In the genomic region with DNA sequence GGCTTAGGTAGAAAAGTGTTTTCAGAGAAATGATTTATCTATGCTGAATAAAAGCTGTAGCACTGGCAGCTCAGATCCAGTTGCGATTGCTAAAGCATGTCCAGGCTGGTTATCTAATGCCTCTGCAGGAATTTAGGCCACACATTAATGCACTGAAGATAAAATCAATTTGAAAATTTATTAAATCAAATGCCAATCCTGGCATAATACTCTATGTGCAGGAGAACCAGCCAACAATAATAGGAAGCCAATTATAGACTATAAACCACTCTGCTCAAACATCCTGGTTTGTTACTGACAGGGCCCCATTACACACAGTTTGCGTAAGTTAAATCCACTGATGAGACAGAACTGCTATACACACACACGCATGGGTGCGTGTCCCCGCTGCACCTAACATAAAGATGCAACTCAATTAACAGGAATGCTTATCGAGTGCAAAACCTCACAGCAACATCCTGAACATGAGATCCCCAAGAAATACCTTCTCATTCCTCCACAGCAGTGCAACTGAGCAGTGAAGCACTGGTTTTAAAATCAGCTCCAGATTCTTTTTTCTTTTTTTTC, we compare ENCODE assay signal across 2 cellular contexts.
TF ChIP-seq lines count a peak whose summit lies in the region.

No MANE protein-coding gene starts in this region.

TF ChIP-seq in PFSK-1, 5 proteins besides CTCF, POLR2A, EP300 and RAD21 (continued from another document):
- TF ChIP-seq, protein P1, sequence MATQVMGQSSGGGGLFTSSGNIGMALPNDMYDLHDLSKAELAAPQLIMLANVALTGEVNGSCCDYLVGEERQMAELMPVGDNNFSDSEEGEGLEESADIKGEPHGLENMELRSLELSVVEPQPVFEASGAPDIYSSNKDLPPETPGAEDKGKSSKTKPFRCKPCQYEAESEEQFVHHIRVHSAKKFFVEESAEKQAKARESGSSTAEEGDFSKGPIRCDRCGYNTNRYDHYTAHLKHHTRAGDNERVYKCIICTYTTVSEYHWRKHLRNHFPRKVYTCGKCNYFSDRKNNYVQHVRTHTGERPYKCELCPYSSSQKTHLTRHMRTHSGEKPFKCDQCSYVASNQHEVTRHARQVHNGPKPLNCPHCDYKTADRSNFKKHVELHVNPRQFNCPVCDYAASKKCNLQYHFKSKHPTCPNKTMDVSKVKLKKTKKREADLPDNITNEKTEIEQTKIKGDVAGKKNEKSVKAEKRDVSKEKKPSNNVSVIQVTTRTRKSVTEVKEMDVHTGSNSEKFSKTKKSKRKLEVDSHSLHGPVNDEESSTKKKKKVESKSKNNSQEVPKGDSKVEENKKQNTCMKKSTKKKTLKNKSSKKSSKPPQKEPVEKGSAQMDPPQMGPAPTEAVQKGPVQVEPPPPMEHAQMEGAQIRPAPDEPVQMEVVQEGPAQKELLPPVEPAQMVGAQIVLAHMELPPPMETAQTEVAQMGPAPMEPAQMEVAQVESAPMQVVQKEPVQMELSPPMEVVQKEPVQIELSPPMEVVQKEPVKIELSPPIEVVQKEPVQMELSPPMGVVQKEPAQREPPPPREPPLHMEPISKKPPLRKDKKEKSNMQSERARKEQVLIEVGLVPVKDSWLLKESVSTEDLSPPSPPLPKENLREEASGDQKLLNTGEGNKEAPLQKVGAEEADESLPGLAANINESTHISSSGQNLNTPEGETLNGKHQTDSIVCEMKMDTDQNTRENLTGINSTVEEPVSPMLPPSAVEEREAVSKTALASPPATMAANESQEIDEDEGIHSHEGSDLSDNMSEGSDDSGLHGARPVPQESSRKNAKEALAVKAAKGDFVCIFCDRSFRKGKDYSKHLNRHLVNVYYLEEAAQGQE (IDR thresholded peaks at IDR 0.05; ENCODE audit: insufficient read depth in 1 of 2, low read depth in 2 of 2, low read length in 2 of 2) = peak in 1 of 2 experiments; percentile 63; a peak in 1 of 4 replicates
- no peak for TF ChIP-seq TAF1 (IDR thresholded peaks at IDR 0.05; ENCODE audit: borderline replicate concordance, insufficient read depth, low read length)
TF ChIP-seq in PFSK-1: peak in this region for 2.

TF ChIP-seq in endothelial cell of umbilical vein, 7 proteins besides CTCF, POLR2A, EP300 and RAD21 (continued from another document):
- TF ChIP-seq JUN (IDR thresholded peaks at IDR 0.05; ENCODE audit: borderline replicate concordance, insufficient read depth, insufficient read length, low read depth) (no peak), FOS (IDR thresholded peaks at IDR 0.05; ENCODE audit: borderline replicate concordance, insufficient read depth, low read length) (no peak)
- TF ChIP-seq, protein P2, sequence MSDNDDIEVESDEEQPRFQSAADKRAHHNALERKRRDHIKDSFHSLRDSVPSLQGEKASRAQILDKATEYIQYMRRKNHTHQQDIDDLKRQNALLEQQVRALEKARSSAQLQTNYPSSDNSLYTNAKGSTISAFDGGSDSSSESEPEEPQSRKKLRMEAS (IDR thresholded peaks at IDR 0.05; ENCODE audit: insufficient read depth, insufficient read length) = no peak
